Comparison of ENCODE assay signal across 8 cellular contexts in the genomic region with DNA sequence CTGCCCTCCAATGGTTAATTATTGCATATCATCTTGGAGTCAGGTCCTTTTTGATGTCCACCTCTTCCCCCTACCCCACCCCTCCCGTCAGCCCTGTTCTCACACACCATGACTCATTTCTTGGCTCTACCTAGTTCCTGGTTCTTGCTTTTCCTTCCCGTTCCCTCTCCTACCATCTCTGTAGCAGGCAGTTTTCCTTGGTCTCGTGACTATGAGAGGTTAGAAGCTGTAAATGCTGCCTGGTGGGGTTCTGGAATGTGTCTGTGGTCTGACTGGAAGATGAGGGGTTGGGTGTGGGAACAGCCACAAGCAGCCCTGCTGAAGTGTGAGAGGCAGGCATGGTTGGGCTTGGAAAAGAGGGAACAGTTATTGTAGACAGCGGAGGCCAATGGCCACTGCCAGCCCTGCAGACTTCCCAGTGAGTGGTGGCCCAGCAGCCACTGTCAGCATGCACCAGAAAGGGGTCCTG. TPM values are rescaled to one million over a fixed set of nuclear protein-coding genes. Genes with fewer than 3 reads are reported as not detected.
A peak's percentile ranks its signal among the peaks of the same experiment; 100 is the strongest.
DNase-seq lines count a peak whose midpoint lies in the region; ATAC-seq, FAIRE-seq and TF ChIP-seq lines count a peak whose summit lies in the region.

No MANE protein-coding gene starts in this region.

- H3K9me3 ChIP-seq in KOPT-K1 (ENCODE audit: insufficient read depth, low read length, poor library complexity, severe bottlenecking) (no peaks in the 10 kb centered on the region), GM12878 (replicated peaks; ENCODE audit: control insufficient read depth, insufficient read depth, low read length) (no peaks in the 10 kb centered on the region)

- peak overlapping the region; percentile 59; the same call in 1 of the 2 replicates for H2AFZ ChIP-seq in GM12878 (ENCODE audit: control insufficient read depth, low read depth, low read length)

- POLR2A ChIA-PET in GM12878 (lab: Charles Lee), result interaction anchor here (0.7 to 3.7 kb wide), 7 partner anchors 8 to 501 kb away, joined by 3 to 15 read pairs (median 4); a partner anchor contains a TSS

- ATAC-seq in GM12878 (peak; percentile 22), GM19395 (IDR thresholded peaks at IDR 0.05; ENCODE audit: unreplicated experiment) (no peak)

- no peak for TF ChIP-seq RAD21 in GM12878 (IDR thresholded peaks at IDR 0.05; ENCODE audit: insufficient read depth, low read depth, low read length)

- no peak overlapping the region for H3K4me3 ChIP-seq in GM12878

- H3K27ac ChIP-seq in KOPT-K1 (ENCODE audit: low read depth, low read length, poor library complexity, severe bottlenecking) (peak overlapping the region; percentile 59), GM12878 (ENCODE audit: control insufficient read depth, insufficient read depth) (no peak overlapping the region), temporal lobe (ENCODE audit: low read depth, low read length) (peak overlapping the region; percentile 44)

- intact Hi-C loops in GM12878 (cut with micrococcal nuclease; ENCODE audit: unreplicated experiment), result loop anchor here (2.0 to 10.0 kb wide), 4 partner anchors 23 to 207 kb away; no protein-coding TSS in a partner anchor
- intact Hi-C loops in posterior vena cava (cut with DNase I), result loop anchor here (2.0 to 10.0 kb wide), 2 partner anchors 107 to 113 kb away; a partner anchor contains a TSS

- no peaks in the 10 kb centered on the region for H4K20me1 ChIP-seq in GM12878 (ENCODE audit: control insufficient read depth, insufficient read depth)

- H3K36me3 ChIP-seq in KOPT-K1 (ENCODE audit: insufficient read depth, low read length) (no peaks in the 10 kb centered on the region), GM12878 (ENCODE audit: control insufficient read depth in 2 of 2, insufficient read depth in 2 of 2, low read length in 1 of 2) (no peaks in the 10 kb centered on the region; a peak in 1 of 4 replicates)

- SMC1A ChIA-PET in GM12878 (lab: Charles Lee; ENCODE audit: uncharacterized antibody, unreplicated experiment), result interaction anchor here (1.1 to 16.0 kb wide), 25 partner anchors 12 to 251 kb away, joined by 3 to 340 read pairs (median 9); a partner anchor contains a TSS

- WGBS in GM12878 (ENCODE audit: insufficient coverage, insufficient replicate concordance, low lambda C conversion rate, missing lambda C conversion rate), result 67% methylated on average over 4 of the region's 4 CpGs

- TF ChIP-seq EP300 in GM12878 (IDR thresholded peaks at IDR 0.05; ENCODE audit: borderline replicate concordance in 1 of 2, control insufficient read depth in 1 of 2, low read depth in 2 of 2, low read length in 2 of 2), result no peak

- RAD21 ChIA-PET in GM12878 (lab: Charles Lee; ENCODE audit: unreplicated experiment), result interaction anchor here (0.6 to 7.3 kb wide), 21 partner anchors 8 to 523 kb away, joined by 3 to 279 read pairs (median 5); a partner anchor contains a TSS

- no peak for TF ChIP-seq CTCF in GM12878 (IDR thresholded peaks at IDR 0.05 in 2 of 3, conservative IDR thresholded peaks at IDR 0.05 in 1 of 3; ENCODE audit: control insufficient read depth in 2 of 3, extremely low read depth in 1 of 3, insufficient read depth in 1 of 3, low read depth in 3 of 3, low read length in 3 of 3)

- CTCF ChIA-PET in GM12878 (lab: Yijun Ruan, JAX), result interaction anchor here (0.5 to 22.4 kb wide), 21 partner anchors 8 to 932 kb away, joined by 3 to 481 read pairs (median 11); a partner anchor contains a TSS

- no peaks in the 10 kb centered on the region for H3K79me2 ChIP-seq in GM12878 (ENCODE audit: control insufficient read depth, insufficient read depth, low read length)

- FAIRE-seq in GM12878 (lab: Jason Lieb, UNC), result no peak

- BruUV-seq in GM12878 (replicated peaks; lab: Mats Ljungman, UMichigan), result no TSS peak

- peak overlapping the region; percentile 46 for H3K4me2 ChIP-seq in GM12878 (ENCODE audit: control insufficient read depth, insufficient read depth)

- H3K9ac ChIP-seq in GM12878 (ENCODE audit: control insufficient read depth, insufficient read depth, low read length), result no peak overlapping the region

- DNase-seq in ACHN (peak; percentile 96), GM12878 (ENCODE audit: low read depth, low spot score) (no peak), kidney glomerular epithelial cell (lab: John Stamatoyannopoulos, UW) (peak; percentile 97), DMS153 (lab: John Stamatoyannopoulos, UW) (no peak), posterior vena cava (ENCODE audit: low spot score) (no peak)

- peaks cover 20% of the 10 kb centered on the region for H3K4me1 ChIP-seq in GM12878 (ENCODE audit: control insufficient read depth, insufficient read depth, low read length)

- no peaks in the 10 kb centered on the region for H3K27me3 ChIP-seq in GM12878 (replicated peaks in 1 of 2; ENCODE audit: control insufficient read depth in 2 of 2, insufficient read depth in 2 of 2, low read length in 1 of 2)

- no peak for TF ChIP-seq POLR2A in GM12878 (IDR thresholded peaks at IDR 0.05; ENCODE audit: low read depth, low read length)

- in situ Hi-C loops in ACHN (cut with HindIII; ENCODE audit: low pct_ligation_motif_present, low pct_unique_long_range_greater_than_20kb, low sequenced_read_pairs), result loop anchor here (25.0 kb wide), 1 partner anchor 100 kb away; a partner anchor contains a TSS
- in situ Hi-C loops in GM12878 (cut with MboI), result loop anchor here (5.0 to 10.0 kb wide), 3 partner anchors 107 to 495 kb away; a partner anchor contains a TSS

TF ChIP-seq in GM12878, 131 proteins besides CTCF, POLR2A, EP300 and RAD21 (continues in another document):
- TF ChIP-seq BHLHE40 (IDR thresholded peaks at IDR 0.05; ENCODE audit: borderline replicate concordance in 1 of 2, low read depth in 2 of 2, low read length in 1 of 2), result peak in 1 of 2 experiments; percentile 19; a peak in 1 of 4 replicates
- TF ChIP-seq, protein P1, sequence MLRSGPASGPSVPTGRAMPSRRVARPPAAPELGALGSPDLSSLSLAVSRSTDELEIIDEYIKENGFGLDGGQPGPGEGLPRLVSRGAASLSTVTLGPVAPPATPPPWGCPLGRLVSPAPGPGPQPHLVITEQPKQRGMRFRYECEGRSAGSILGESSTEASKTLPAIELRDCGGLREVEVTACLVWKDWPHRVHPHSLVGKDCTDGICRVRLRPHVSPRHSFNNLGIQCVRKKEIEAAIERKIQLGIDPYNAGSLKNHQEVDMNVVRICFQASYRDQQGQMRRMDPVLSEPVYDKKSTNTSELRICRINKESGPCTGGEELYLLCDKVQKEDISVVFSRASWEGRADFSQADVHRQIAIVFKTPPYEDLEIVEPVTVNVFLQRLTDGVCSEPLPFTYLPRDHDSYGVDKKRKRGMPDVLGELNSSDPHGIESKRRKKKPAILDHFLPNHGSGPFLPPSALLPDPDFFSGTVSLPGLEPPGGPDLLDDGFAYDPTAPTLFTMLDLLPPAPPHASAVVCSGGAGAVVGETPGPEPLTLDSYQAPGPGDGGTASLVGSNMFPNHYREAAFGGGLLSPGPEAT (IDR thresholded peaks at IDR 0.05; ENCODE audit: low read depth), result 0 out of 2 replicates have a peak, but pooled peaks have one; percentile 26
- peak; percentile 55 for TF ChIP-seq IKZF1 (conservative IDR thresholded peaks at IDR 0.05)
- TF ChIP-seq, protein P2, sequence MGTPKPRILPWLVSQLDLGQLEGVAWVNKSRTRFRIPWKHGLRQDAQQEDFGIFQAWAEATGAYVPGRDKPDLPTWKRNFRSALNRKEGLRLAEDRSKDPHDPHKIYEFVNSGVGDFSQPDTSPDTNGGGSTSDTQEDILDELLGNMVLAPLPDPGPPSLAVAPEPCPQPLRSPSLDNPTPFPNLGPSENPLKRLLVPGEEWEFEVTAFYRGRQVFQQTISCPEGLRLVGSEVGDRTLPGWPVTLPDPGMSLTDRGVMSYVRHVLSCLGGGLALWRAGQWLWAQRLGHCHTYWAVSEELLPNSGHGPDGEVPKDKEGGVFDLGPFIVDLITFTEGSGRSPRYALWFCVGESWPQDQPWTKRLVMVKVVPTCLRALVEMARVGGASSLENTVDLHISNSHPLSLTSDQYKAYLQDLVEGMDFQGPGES (IDR thresholded peaks at IDR 0.05), result no peak
- no peak for TF ChIP-seq ZNF622 (IDR thresholded peaks at IDR 0.05)
- TF ChIP-seq EED (IDR thresholded peaks at IDR 0.05; ENCODE audit: low read depth), result peak; percentile 82
- no peak for TF ChIP-seq HDAC6 (IDR thresholded peaks at IDR 0.05; ENCODE audit: unreplicated experiment)
- peak; percentile 59 to 63; a peak in 3 of 4 replicates for TF ChIP-seq IKZF2 (IDR thresholded peaks at IDR 0.05)
- no peak for TF ChIP-seq TAF1 (IDR thresholded peaks at IDR 0.05; ENCODE audit: borderline replicate concordance, low read depth, low read length)

RNA-seq across cellular contexts. Expression of a gene that starts 18.2 kb away (rescaled TPM):
- total RNA-seq in GM12878 (2013; cell fraction: nucleolus; rRNA removed), result 5.8 and 6.4 TPM in 2 replicates
- total RNA-seq in GM12878 (2014; rRNA removed) (2.4 and 3.3 TPM in 2 replicates), GM12878 (2014; rRNA removed; fragmentation: Illumina TruSeq; extraction: Trizol) (2.3 and 3.5 TPM in 2 replicates), GM12878 (2021) (3.4 and 4.8 TPM in 2 replicates), temporal lobe (6.1 TPM), posterior vena cava (1 to 10 TPM; 7.4 to 9.6 TPM)
- 1.6 TPM for polyA plus RNA-seq in GM12878 (2011; ENCODE audit: low read depth)
- polyA plus RNA-seq in GM12878 (2011; rRNA removed) (3.3 and 4.3 TPM in 2 replicates), GM12878 (2014; fragmentation: Illumina TruSeq; extraction: Trizol) (4.4 and 6.6 TPM in 2 replicates), GM12878 (2014; fragmentation: Nextera tagmentation; extraction: Ambion mirVana) (1 to 10 TPM; 1.1 to 1.9 TPM), GM12878 (2014; rRNA removed) (3.7 TPM in 2 replicates), GM12878 (2016; fragmentation: Nextera tagmentation; extraction: Ambion mirVana) (1 to 10 TPM; 2.2 to 2.3 TPM)
- polyA plus RNA-seq in GM12878 (2011; cell fraction: cytosol; rRNA removed), result 3.7 and 4.6 TPM in 2 replicates
- polyA plus RNA-seq in GM12878 (2011; cell fraction: nucleus; rRNA removed), result 11.1 and 11.6 TPM in 2 replicates
- 0.88 and 1.4 TPM in 2 replicates for polyA plus RNA-seq in GM12878 (2012)
- 6.6 and 10.1 TPM in 2 replicates for polyA minus RNA-seq in GM12878 (2011; rRNA and poly(A)+ RNA removed)
- polyA minus RNA-seq in GM12878 (2011; cell fraction: cytosol; rRNA and poly(A)+ RNA removed), result 1.7 TPM in 2 replicates
- polyA minus RNA-seq in GM12878 (2011; cell fraction: nucleus; rRNA and poly(A)+ RNA removed), result 1.7 and 3.9 TPM in 2 replicates

Comparison
In these comparisons a context has a peak if more than half of its experiments do, and no peak if none do; other contexts are left out.
1. DNase-seq: peak in ACHN (single experiment) and kidney glomerular epithelial cell (single experiment); none in GM12878 (single experiment), DMS153 (single experiment) and posterior vena cava (single experiment).